In genomic region chr3:194046995-194047681, GRCh38 we compare ENCODE assay signal across 1 cellular context.
TF ChIP-seq lines count a peak whose summit lies in the region.

No MANE protein-coding gene starts in this region.

TF ChIP-seq in HepG2, 621 proteins besides CTCF, POLR2A, EP300 and RAD21 (continued from another document):
- TF ChIP-seq, protein P1, sequence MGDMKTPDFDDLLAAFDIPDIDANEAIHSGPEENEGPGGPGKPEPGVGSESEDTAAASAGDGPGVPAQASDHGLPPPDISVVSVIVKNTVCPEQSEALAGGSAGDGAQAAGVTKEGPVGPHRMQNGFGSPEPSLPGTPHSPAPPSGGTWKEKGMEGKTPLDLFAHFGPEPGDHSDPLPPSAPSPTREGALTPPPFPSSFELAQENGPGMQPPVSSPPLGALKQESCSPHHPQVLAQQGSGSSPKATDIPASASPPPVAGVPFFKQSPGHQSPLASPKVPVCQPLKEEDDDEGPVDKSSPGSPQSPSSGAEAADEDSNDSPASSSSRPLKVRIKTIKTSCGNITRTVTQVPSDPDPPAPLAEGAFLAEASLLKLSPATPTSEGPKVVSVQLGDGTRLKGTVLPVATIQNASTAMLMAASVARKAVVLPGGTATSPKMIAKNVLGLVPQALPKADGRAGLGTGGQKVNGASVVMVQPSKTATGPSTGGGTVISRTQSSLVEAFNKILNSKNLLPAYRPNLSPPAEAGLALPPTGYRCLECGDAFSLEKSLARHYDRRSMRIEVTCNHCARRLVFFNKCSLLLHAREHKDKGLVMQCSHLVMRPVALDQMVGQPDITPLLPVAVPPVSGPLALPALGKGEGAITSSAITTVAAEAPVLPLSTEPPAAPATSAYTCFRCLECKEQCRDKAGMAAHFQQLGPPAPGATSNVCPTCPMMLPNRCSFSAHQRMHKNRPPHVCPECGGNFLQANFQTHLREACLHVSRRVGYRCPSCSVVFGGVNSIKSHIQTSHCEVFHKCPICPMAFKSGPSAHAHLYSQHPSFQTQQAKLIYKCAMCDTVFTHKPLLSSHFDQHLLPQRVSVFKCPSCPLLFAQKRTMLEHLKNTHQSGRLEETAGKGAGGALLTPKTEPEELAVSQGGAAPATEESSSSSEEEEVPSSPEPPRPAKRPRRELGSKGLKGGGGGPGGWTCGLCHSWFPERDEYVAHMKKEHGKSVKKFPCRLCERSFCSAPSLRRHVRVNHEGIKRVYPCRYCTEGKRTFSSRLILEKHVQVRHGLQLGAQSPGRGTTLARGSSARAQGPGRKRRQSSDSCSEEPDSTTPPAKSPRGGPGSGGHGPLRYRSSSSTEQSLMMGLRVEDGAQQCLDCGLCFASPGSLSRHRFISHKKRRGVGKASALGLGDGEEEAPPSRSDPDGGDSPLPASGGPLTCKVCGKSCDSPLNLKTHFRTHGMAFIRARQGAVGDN (CRISPR knock-in tag; IDR thresholded peaks at IDR 0.05) = peak; percentile 28; the same call in 1 of the 2 replicates
- TF ChIP-seq SAP130 (CRISPR knock-in tag; IDR thresholded peaks at IDR 0.05; ENCODE audit: low read depth) (peak; percentile 36; the same call in 1 of the 2 replicates), ZFX (CRISPR knock-in tag; IDR thresholded peaks at IDR 0.05; ENCODE audit: low read depth) (0 out of 2 replicates have a peak, but pooled peaks have one; percentile 17), ZNF292 (CRISPR knock-in tag; IDR thresholded peaks at IDR 0.05; ENCODE audit: borderline replicate concordance, low read depth) (peak; percentile 39; the same call in 1 of the 2 replicates)
